In genomic region chr9:96245399-96245798, GRCh38 we compare ENCODE assay signal across 1 cellular context.
TF ChIP-seq lines count a peak whose summit lies in the region.

No MANE protein-coding gene starts in this region.

TF ChIP-seq in GM12878, 131 proteins besides CTCF, POLR2A, EP300 and RAD21 (continued from another document):
- TF ChIP-seq ZBTB40 (IDR thresholded peaks at IDR 0.05; ENCODE audit: borderline replicate concordance) (no peak), CBX3 (IDR thresholded peaks at IDR 0.05; ENCODE audit: borderline replicate concordance, low read depth) (no peak), BHLHE40 (IDR thresholded peaks at IDR 0.05; ENCODE audit: borderline replicate concordance in 1 of 2, low read depth in 2 of 2, low read length in 1 of 2) (no peak), KLF5 (IDR thresholded peaks at IDR 0.05; ENCODE audit: partially characterized antibody) (no peak), WRNIP1 (IDR thresholded peaks at IDR 0.05; ENCODE audit: borderline replicate concordance, low read depth, low read length) (no peak), MTA2 (IDR thresholded peaks at IDR 0.05; ENCODE audit: low read depth) (no peak), GATAD2B (conservative IDR thresholded peaks at IDR 0.05; ENCODE audit: low read depth) (no peak), CHD2 (IDR thresholded peaks at IDR 0.05; ENCODE audit: borderline replicate concordance, low read depth, low read length) (no peak), CHD1 (IDR thresholded peaks at IDR 0.05; ENCODE audit: low read depth, low read length) (no peak), HDAC6 (IDR thresholded peaks at IDR 0.05; ENCODE audit: unreplicated experiment) (no peak), ZNF274 (IDR thresholded peaks at IDR 0.05; ENCODE audit: insufficient read depth, insufficient read length) (no peak), MAX (IDR thresholded peaks at IDR 0.05; ENCODE audit: low read depth, low read length) (no peak)
